Comparison of ENCODE assay signal across 1 cellular context in genomic region chr3:39428745-39429201, GRCh38.
A peak's percentile ranks its signal among the peaks of the same experiment; 100 is the strongest.
TF ChIP-seq lines count a peak whose summit lies in the region.

No MANE protein-coding gene starts in this region.

TF ChIP-seq in endothelial cell of umbilical vein, 7 proteins besides CTCF, POLR2A, EP300 and RAD21:
- TF ChIP-seq POLR2AphosphoS5 (IDR thresholded peaks at IDR 0.05; ENCODE audit: insufficient read depth, low read depth, low read length) (peak; percentile 16), GATA2 (IDR thresholded peaks at IDR 0.05; ENCODE audit: insufficient read depth, insufficient read length, low read depth, low read length) (no peak), EZH2 (IDR thresholded peaks at IDR 0.05; ENCODE audit: borderline replicate concordance, low read depth, low read length, severe bottlenecking) (no peak), MYC (IDR thresholded peaks at IDR 0.05; ENCODE audit: low read depth, low read length) (peak; percentile 25), MAX (IDR thresholded peaks at IDR 0.05; ENCODE audit: insufficient read depth, insufficient read length) (peak; percentile 83), JUN (IDR thresholded peaks at IDR 0.05; ENCODE audit: borderline replicate concordance, insufficient read depth, insufficient read length, low read depth) (no peak), FOS (IDR thresholded peaks at IDR 0.05; ENCODE audit: borderline replicate concordance, insufficient read depth, low read length) (no peak)
